ENCODE assay signal across 1 cellular context in the genomic region with DNA sequence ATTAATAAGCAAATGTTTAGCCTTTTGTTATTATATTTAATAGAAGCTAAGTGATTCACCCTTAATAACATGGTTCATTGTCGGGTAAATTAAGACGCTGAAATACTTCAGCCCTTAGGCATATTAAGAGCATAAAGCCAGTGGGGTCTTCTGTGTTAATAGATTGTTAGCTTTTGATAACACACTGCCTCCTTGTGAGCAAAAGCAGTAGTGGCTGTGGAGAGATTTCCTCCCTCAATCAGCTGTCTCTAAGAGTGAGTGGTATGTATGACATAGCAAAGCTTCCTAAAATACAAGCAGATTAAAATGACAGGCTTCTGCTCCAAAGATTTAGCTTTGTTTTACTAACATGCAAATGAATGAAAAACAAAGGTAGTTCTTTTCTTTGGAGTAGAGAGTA.
TF ChIP-seq lines count a peak whose summit lies in the region.

No MANE protein-coding gene starts in this region.

TF ChIP-seq in H1, 55 proteins besides CTCF, POLR2A, EP300 and RAD21 (continued from another document):
- TF ChIP-seq RXRA (IDR thresholded peaks at IDR 0.05; ENCODE audit: insufficient read depth, low read depth, low read length) (no peak), ASH2L (IDR thresholded peaks at IDR 0.05; ENCODE audit: low read length) (no peak), SRF (IDR thresholded peaks at IDR 0.05; ENCODE audit: low read depth, low read length) (no peak), TAF7 (optimal IDR thresholded peaks at IDR 0.05; ENCODE audit: borderline replicate concordance, low read depth, low read length) (no peak), SUZ12 (IDR thresholded peaks at IDR 0.05; ENCODE audit: low read length) (no peak), RFX5 (IDR thresholded peaks at IDR 0.05; ENCODE audit: borderline replicate concordance, low read depth, low read length) (no peak)
